Comparison of ENCODE assay signal across 10 cellular contexts in genomic region chr12:9739404-9740108, GRCh38. TPM values are rescaled to one million over a fixed set of nuclear protein-coding genes. Genes with fewer than 3 reads are reported as not detected.
DNase-seq lines count a peak whose midpoint lies in the region; ATAC-seq and TF ChIP-seq lines count a peak whose summit lies in the region.
"Not testable (repeated sequence)": the region's sequence is repeated elsewhere in the genome, so short reads cannot be mapped to it uniquely, and the experiment has no call there.
"Had no signal": no experiment of that assay in that cellular context is flagged by ENCODE, and none has a peak within 500 bp of the region (broad histone marks: within the 10 kb centered on the region; RNA-seq: fewer than 3 reads in every experiment).

No MANE protein-coding gene starts in this region.

- 64 to 71% methylated on average over 3 to 52 of the region's 54 CpGs for WGBS in testis, 2 donors

- TF ChIP-seq POLR2A in testis (IDR thresholded peaks at IDR 0.05), result not testable (repeated sequence)

- CTCF ChIA-PET in BJ (lab: Yijun Ruan, JAX), result interaction anchor here (5.6 kb wide), 1 partner anchor 11 kb away, joined by 57 read pairs; no protein-coding TSS in a partner anchor

- not testable (repeated sequence) for H3K27me3 Mint-ChIP-seq in activated naive CD8-positive, alpha-beta T cell treated with anti-CD3 and anti-CD28 coated beads, Interleukin-2, amount 50 U/mL, for 24 hours

- H3K9me3 ChIP-seq in iPS-18c (ENCODE audit: control insufficient read depth, insufficient read depth, low read length); osteoblast (ENCODE audit: low read depth, low read length); testis: not testable (repeated sequence)

- peak overlapping the region; percentile 54 for H3K4me3 Mint-ChIP-seq in activated naive CD8-positive, alpha-beta T cell treated with anti-CD3 and anti-CD28 coated beads, Interleukin-2, amount 50 U/mL, for 24 hours

- H3K27me3 ChIP-seq in BJ (ENCODE audit: control insufficient read depth, insufficient read depth, low read length); osteoblast (ENCODE audit: insufficient read depth, low read length); testis: not testable (repeated sequence)

- not testable (repeated sequence) for H3K79me2 ChIP-seq in osteoblast (ENCODE audit: insufficient read depth, low read length)

- H4K20me1 ChIP-seq in osteoblast (ENCODE audit: insufficient read depth, low read length), result not testable (repeated sequence)

- not testable (repeated sequence) for TF ChIP-seq RAD21 in Ishikawa (IDR thresholded peaks at IDR 0.05; ENCODE audit: low read depth)

- H3K36me3 Mint-ChIP-seq in activated naive CD8-positive, alpha-beta T cell treated with anti-CD3 and anti-CD28 coated beads, Interleukin-2, amount 50 U/mL, for 24 hours (ENCODE audit: low read depth), result not testable (repeated sequence)

- peak overlapping the region; percentile 44; the same call in 1 of the 2 replicates for H3K27ac ChIP-seq in VCaP
- not testable (repeated sequence) for H3K27ac ChIP-seq in osteoblast (ENCODE audit: low read depth, low read length)
- peak overlapping the region in 1 of 2 donors; percentile 61 for H3K27ac ChIP-seq in testis

- not testable (repeated sequence) for H3K4me2 ChIP-seq in osteoblast (ENCODE audit: insufficient read depth, low read length)

- H2AFZ ChIP-seq in osteoblast (ENCODE audit: low read length), result not testable (repeated sequence)

- POLR2A ChIA-PET in BJ (lab: Charles Lee), result not testable (repeated sequence)

- H3K4me3 ChIP-seq in BJ (ENCODE audit: low read depth, low read length) (peak overlapping the region; percentile 21), epithelial cell of esophagus (ENCODE audit: low read length) (peak overlapping the region; percentile 18), iPS-18c (ENCODE audit: insufficient read depth, low read depth, low read length) (peak overlapping the region; percentile 10; the same call in 1 of the 2 replicates), osteoblast (ENCODE audit: insufficient read depth, low read length) (peak overlapping the region; percentile 25), testis (peak overlapping the region; percentile 51 to 59)

- not testable (repeated sequence) for TF ChIP-seq EP300 in Ishikawa (IDR thresholded peaks at IDR 0.05; ENCODE audit: borderline replicate concordance)

- H3K27ac Mint-ChIP-seq in activated naive CD8-positive, alpha-beta T cell treated with anti-CD3 and anti-CD28 coated beads, Interleukin-2, amount 50 U/mL, for 24 hours, result not testable (repeated sequence)

- H3K4me1 Mint-ChIP-seq in activated naive CD8-positive, alpha-beta T cell treated with anti-CD3 and anti-CD28 coated beads, Interleukin-2, amount 50 U/mL, for 24 hours, result peaks cover 70% of the 10 kb centered on the region

- not testable (repeated sequence) for H3K9me3 Mint-ChIP-seq in activated naive CD8-positive, alpha-beta T cell treated with anti-CD3 and anti-CD28 coated beads, Interleukin-2, amount 50 U/mL, for 24 hours

- H3K36me3 ChIP-seq in BJ (ENCODE audit: control insufficient read depth, insufficient read depth, low read length); osteoblast (ENCODE audit: insufficient read depth, low read length); testis (ENCODE audit: low read depth, missing control alignments): not testable (repeated sequence)

- TF ChIP-seq CTCF in BJ (IDR thresholded peaks at IDR 0.05; ENCODE audit: insufficient read depth, low read depth, low read length); VCaP (conservative IDR thresholded peaks at IDR 0.05); epithelial cell of esophagus (IDR thresholded peaks at IDR 0.05; ENCODE audit: insufficient read depth, low read depth, low read length, missing control alignments); osteoblast (IDR thresholded peaks at IDR 0.05; ENCODE audit: extremely low read depth, low read depth, low read length); testis (IDR thresholded peaks at IDR 0.05): not testable (repeated sequence)

- not testable (repeated sequence) for H3K4me1 ChIP-seq in osteoblast (ENCODE audit: insufficient read depth, low read length); testis

- DNase-seq in BJ (ENCODE audit: low read depth); activated naive CD8-positive, alpha-beta T cell treated with anti-CD3 and anti-CD28 coated beads, Interleukin-2, amount 50 U/mL, for 24 hours; epithelial cell of esophagus (ENCODE audit: low read depth); osteoblast (ENCODE audit: insufficient read length, low spot score, missing footprints): not testable (repeated sequence)
- DNase-seq in testis, result peak; percentile 39

- ATAC-seq in activated naive CD8-positive, alpha-beta T cell treated with anti-CD3 and anti-CD28 coated beads, Interleukin-2, amount 50 U/mL, for 24 hours, result not testable (repeated sequence)

- intact Hi-C loops in testis (cut with DNase I; ENCODE audit: low total_unique reads), result not testable (repeated sequence)

TF ChIP-seq in Ishikawa, 13 proteins besides CTCF, POLR2A, EP300 and RAD21:
- peak; percentile 19; the same call in 1 of the 2 replicates for TF ChIP-seq MAX (IDR thresholded peaks at IDR 0.05)

RNA-seq across cellular contexts. Expression of gene CLECL1, which starts 6.7 kb away (rescaled TPM):
- polyA plus RNA-seq in BJ (2011; rRNA removed), result not detected in 2 replicates
- not detected in 2 replicates for polyA minus RNA-seq in BJ (2011; rRNA and poly(A)+ RNA removed)
- total RNA-seq in osteoblast, result not detected in 2 replicates
- not detected for total RNA-seq in testis
- polyA plus RNA-seq in testis (ENCODE audit: insufficient read depth, low read depth, low replicate concordance), result 1.4 TPM
- total RNA-seq: chondrocyte, H9 had no signal

RNA-seq across cellular contexts. Expression of gene CD69, which starts 21.1 kb away (rescaled TPM):
- polyA plus RNA-seq in BJ (2011; rRNA removed) (not detected in 2 replicates), testis (ENCODE audit: insufficient read depth, low read depth, low replicate concordance) (3.3 TPM)
- not detected in 2 replicates for polyA minus RNA-seq in BJ (2011; rRNA and poly(A)+ RNA removed)
- total RNA-seq in osteoblast (not detected in 2 replicates), testis (1 to 10 TPM; 2.1 to 3.0 TPM)
- total RNA-seq: chondrocyte, H9 had no signal
